Comparison of ENCODE assay signal across 22 cellular contexts in genomic region chr2:235727186-235727585, GRCh38.
DNase-seq lines count a peak whose midpoint lies in the region; ATAC-seq and TF ChIP-seq lines count a peak whose summit lies in the region.
"Had no signal": no experiment of that assay in that cellular context is flagged by ENCODE, and none has a peak within 500 bp of the region (broad histone marks: within the 10 kb centered on the region; RNA-seq: fewer than 3 reads in every experiment).

No MANE protein-coding gene starts in this region.

- H2AFZ ChIP-seq in HCT116 (ENCODE audit: low read depth, low read length, poor library complexity, severe bottlenecking) (no peak overlapping the region), PC-9 (no peak overlapping the region)

- H3K9me2 ChIP-seq in HCT116 (ENCODE audit: insufficient read depth) (no peaks in the 10 kb centered on the region), PC-9 (ENCODE audit: insufficient read depth) (no peaks in the 10 kb centered on the region)

- peaks cover 23% of the 10 kb centered on the region; the same call in 1 of the 2 replicates for H3F3A ChIP-seq in PC-9 (ENCODE audit: insufficient read depth, low read depth)

- no peak for DNase-seq in HCT116 (ENCODE audit: low read depth, low spot score)
- peak; percentile 25 to 69 for DNase-seq in PC-9
- peak; percentile 16 for DNase-seq in fibroblast of the aortic adventitia (ENCODE audit: low read depth)
- DNase-seq in sigmoid colon, result no peak
- DNase-seq in NCI-H1417 treated with DMSO at 0.1 percent for 48 hours (lab: John Stamatoyannopoulos, UW), result no peak
- DNase-seq in GM19240 (ENCODE audit: insufficient read length, low spot score), result no peak
- DNase-seq: activated effector memory CD4-positive, alpha-beta T cell treated with anti-CD3 and anti-CD28 coated beads, Interleukin-2, amount 50 U/mL, for 16 hours; CD4-positive, alpha-beta memory T cell; cortex of kidney; DMS153; foreskin fibroblast; islet precursor cell; KG1; mesenchymal stem cell; naive B cell; NCI-H1092 treated with DMSO at 0.1 percent for 48 hours; NCI-H510A; pancreas; RPMI8226 had no signal

- H3K4me3 ChIP-seq in HCT116 (replicated peaks in 1 of 2; ENCODE audit: low read depth in 1 of 2, low read length in 2 of 2) (no peak overlapping the region), PC-9 (no peak overlapping the region; the same call in 1 of the 2 replicates), fibroblast of the aortic adventitia (ENCODE audit: low read depth, low read length) (no peak overlapping the region), sigmoid colon (no peak overlapping the region)
- H3K4me3 ChIP-seq: breast epithelium, pancreas had no signal

- no peak for TF ChIP-seq EP300 in sigmoid colon (IDR thresholded peaks at IDR 0.05)

- H3K36me3 ChIP-seq in HCT116 (ENCODE audit: control insufficient read depth in 1 of 2, insufficient read depth in 2 of 2, low read length in 2 of 2), result no peaks in the 10 kb centered on the region
- no peaks in the 10 kb centered on the region for H3K36me3 ChIP-seq in PC-9 (ENCODE audit: low read depth)
- H3K36me3 ChIP-seq in sigmoid colon, result peaks cover 0 to 3% (median 0%) of the 10 kb centered on the region in 4 donors
- H3K36me3 ChIP-seq: breast epithelium, pancreas had no signal

- ATAC-seq in HCT116 (no peak), HG03095 (IDR thresholded peaks at IDR 0.05; ENCODE audit: unreplicated experiment) (no peak)
- ATAC-seq: pancreas; stimulated activated effector memory CD8-positive, alpha-beta T cell treated with anti-CD3 and anti-CD28 coated beads, Interleukin-12 subunit alpha, Interleukin-12 subunit beta, amount 100 ng/mL, for 72 hours had no signal

- no peak for TF ChIP-seq RAD21 in HCT116 (IDR thresholded peaks at IDR 0.05; ENCODE audit: low read depth)

- no peaks in the 10 kb centered on the region for H3K4me1 ChIP-seq in HCT116 (ENCODE audit: control insufficient read depth in 1 of 2, insufficient read depth in 2 of 2, low read length in 2 of 2)
- H3K4me1 ChIP-seq in PC-9 (replicated peaks; ENCODE audit: insufficient read depth), result peaks cover 34% of the 10 kb centered on the region
- peaks cover 0 to 63% (median 36%) of the 10 kb centered on the region in 4 donors for H3K4me1 ChIP-seq in sigmoid colon
- H3K4me1 ChIP-seq: breast epithelium had no signal

- POLR2A ChIA-PET in HCT116 (lab: Charles Lee), result no interaction called here
- POLR2A ChIA-PET in PC-9 (lab: Charles Lee; ENCODE audit: unreplicated experiment), result interaction anchor here (0.5 to 0.6 kb wide), 6 partner anchors 18 to 586 kb away, joined by 3 to 4 read pairs (median 3); no protein-coding TSS in a partner anchor

- CTCF ChIA-PET in HCT116 (lab: Charles Lee), result no interaction called here
- CTCF ChIA-PET in PC-9 (lab: Charles Lee), result interaction anchor here (0.6 kb wide), 1 partner anchor 19 kb away, joined by 11 read pairs; no protein-coding TSS in a partner anchor

- H3K4me2 ChIP-seq in HCT116 (ENCODE audit: low read length) (no peak overlapping the region), PC-9 (peak overlapping the region; percentile 55)

- H3K27me3 ChIP-seq in HCT116 (ENCODE audit: insufficient read depth, low read length), result no peaks in the 10 kb centered on the region
- H3K27me3 ChIP-seq in PC-9 (ENCODE audit: insufficient read depth, low read depth), result no peaks in the 10 kb centered on the region
- H3K27me3 ChIP-seq in sigmoid colon, result no peaks in the 10 kb centered on the region
- H3K27me3 ChIP-seq: breast epithelium, pancreas had no signal

- intact Hi-C loops in HCT116 (cut with micrococcal nuclease), result no loop called here
- intact Hi-C loops in PC-9 (cut with micrococcal nuclease; ENCODE audit: unreplicated experiment), result loop anchor here (5.0 kb wide), 1 partner anchor 55 kb away; no protein-coding TSS in a partner anchor
- intact Hi-C loops in sigmoid colon (cut with DNase I), result loop anchor here (5.0 kb wide), 1 partner anchor 50 kb away; no protein-coding TSS in a partner anchor

- H3K79me2 ChIP-seq in HCT116 (ENCODE audit: insufficient read depth, low read length) (peaks cover 7% of the 10 kb centered on the region; the same call in 1 of the 2 replicates), PC-9 (ENCODE audit: low read depth) (peaks cover 64% of the 10 kb centered on the region)

- 77 to 80% methylated on average over 4 of the region's 4 CpGs for WGBS in sigmoid colon, 2 donors

- H3K9me3 ChIP-seq in HCT116 (ENCODE audit: control insufficient read depth in 1 of 2, insufficient read depth in 1 of 2, low read depth in 1 of 2, low read length in 2 of 2) (no peaks in the 10 kb centered on the region), PC-9 (ENCODE audit: insufficient read depth, low read depth) (no peaks in the 10 kb centered on the region), sigmoid colon (no peaks in the 10 kb centered on the region)
- H3K9me3 ChIP-seq: breast epithelium, pancreas had no signal

- TF ChIP-seq CTCF in HCT116 (IDR thresholded peaks at IDR 0.05 in 2 of 3, conservative IDR thresholded peaks at IDR 0.05 in 1 of 3; ENCODE audit: borderline replicate concordance in 1 of 3, insufficient read depth in 1 of 3, low read depth in 2 of 3, low read length in 2 of 3), result no peak
- TF ChIP-seq CTCF in PC-9 (conservative IDR thresholded peaks at IDR 0.05), result no peak
- no peak for TF ChIP-seq CTCF in fibroblast of the aortic adventitia (IDR thresholded peaks at IDR 0.05; ENCODE audit: insufficient read depth, low read length)
- no peak for TF ChIP-seq CTCF in sigmoid colon (IDR thresholded peaks at IDR 0.05)

- TF ChIP-seq POLR2A in HCT116 (IDR thresholded peaks at IDR 0.05; ENCODE audit: borderline replicate concordance, extremely low read depth, insufficient read depth, insufficient read length) (no peak), sigmoid colon (IDR thresholded peaks at IDR 0.05) (no peak)

- no peaks in the 10 kb centered on the region for H4K20me1 ChIP-seq in HCT116 (ENCODE audit: insufficient read depth)
- H4K20me1 ChIP-seq in PC-9 (ENCODE audit: insufficient read depth), result no peaks in the 10 kb centered on the region; the same call in 1 of the 2 replicates

- H3K27ac ChIP-seq in HCT116 (ENCODE audit: low read depth, low read length) (no peak overlapping the region), PC-9 (peak overlapping the region; percentile 56), sigmoid colon (peak overlapping the region; percentile 9 to 86 (median 46))
- H3K27ac ChIP-seq: breast epithelium, pancreas had no signal

- BruUV-seq in HCT116 (replicated peaks; lab: Mats Ljungman, UMichigan), result no TSS peak
- BruUV-seq in PC-9 (replicated peaks; lab: Mats Ljungman, UMichigan), result no TSS peak

- H3K9ac ChIP-seq in HCT116 (ENCODE audit: low read length), result no peak overlapping the region

- RAD21 ChIA-PET in HCT116 (lab: Charles Lee; ENCODE audit: low non-redundant PET in 1 of 2, low total read pairs in 2 of 2, uncharacterized antibody in 2 of 2, unreplicated experiment in 2 of 2), result no interaction called here

TF ChIP-seq in HCT116, 20 proteins besides CTCF, POLR2A, EP300 and RAD21:
- TF ChIP-seq REST (IDR thresholded peaks at IDR 0.05; ENCODE audit: low read depth), result no peak
- no peak for TF ChIP-seq JUND (IDR thresholded peaks at IDR 0.05)
- TF ChIP-seq CEBPB (IDR thresholded peaks at IDR 0.05; ENCODE audit: low read depth), result 0 out of 2 replicates have a peak, but pooled peaks have one; percentile 15
- TF ChIP-seq TCF7L2 (IDR thresholded peaks at IDR 0.05; ENCODE audit: borderline replicate concordance, extremely low read depth, insufficient read depth, insufficient read length), result no peak
- TF ChIP-seq SRF (IDR thresholded peaks at IDR 0.05; ENCODE audit: low read depth), result no peak
- no peak for TF ChIP-seq ZBTB33 (IDR thresholded peaks at IDR 0.05; ENCODE audit: extremely low read depth, insufficient replicate concordance, low read length)

Comparison
In these comparisons a context has a peak if more than half of its experiments do, and no peak if none do; other contexts are left out.
1. DNase-seq: peak in PC-9 (2 of 2) and fibroblast of the aortic adventitia (single experiment); none in HCT116 (single experiment), sigmoid colon (single experiment), NCI-H1417 treated with DMSO at 0.1 percent for 48 hours (single experiment) and GM19240 (single experiment).